1 cellular context compared by ENCODE assay signal in the genomic region with DNA sequence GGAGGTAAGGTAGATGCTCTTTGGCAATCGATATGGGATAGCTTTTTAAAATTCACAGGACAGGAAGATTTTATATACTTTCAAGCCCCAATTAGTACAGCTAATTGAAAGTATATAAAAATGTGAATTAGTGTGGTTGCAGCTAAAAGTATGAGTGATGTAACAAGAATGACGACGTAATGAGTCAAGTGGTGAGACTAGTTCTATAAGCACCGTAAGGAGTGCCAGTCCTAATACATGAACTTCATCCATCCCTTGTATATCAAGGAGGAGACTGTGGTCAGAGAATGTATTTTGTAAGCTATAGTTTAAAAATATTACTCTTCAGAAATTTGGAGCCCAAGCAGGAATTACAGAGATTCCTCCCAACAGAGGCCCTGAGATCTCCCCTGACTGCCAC.
TF ChIP-seq lines count a peak whose summit lies in the region.

No MANE protein-coding gene starts in this region.

TF ChIP-seq in IMR-90, 13 proteins besides CTCF, POLR2A, EP300 and RAD21:
- 0 out of 2 replicates have a peak, but pooled peaks have one; percentile 15 for TF ChIP-seq CEBPB (IDR thresholded peaks at IDR 0.05; ENCODE audit: low read depth, low read length)
- no peak for TF ChIP-seq CHD1 (IDR thresholded peaks at IDR 0.05; ENCODE audit: low read depth, low read length)
